1 cellular context compared by ENCODE assay signal in genomic region chr1:51249445-51249844, GRCh38.
A peak's percentile ranks its signal among the peaks of the same experiment; 100 is the strongest.
TF ChIP-seq lines count a peak whose summit lies in the region.

No MANE protein-coding gene starts in this region.

TF ChIP-seq in HepG2, 621 proteins besides CTCF, POLR2A, EP300 and RAD21 (continued from another document):
- no peak for TF ChIP-seq ZNF646 (CRISPR knock-in tag; IDR thresholded peaks at IDR 0.05)
- TF ChIP-seq ISX (CRISPR knock-in tag; conservative IDR thresholded peaks at IDR 0.05) = no peak
- TF ChIP-seq ZBTB37 (CRISPR knock-in tag; IDR thresholded peaks at IDR 0.05) = no peak
- TF ChIP-seq ZNF160 (CRISPR knock-in tag; IDR thresholded peaks at IDR 0.05) = no peak
- TF ChIP-seq MTERF4 (CRISPR knock-in tag; IDR thresholded peaks at IDR 0.05) = no peak
- no peak for TF ChIP-seq NCOA5 (CRISPR knock-in tag; IDR thresholded peaks at IDR 0.05)
- TF ChIP-seq ZNF382 (CRISPR knock-in tag; IDR thresholded peaks at IDR 0.05; ENCODE audit: borderline replicate concordance) = no peak
- TF ChIP-seq SRSF1 (optimal IDR thresholded peaks at IDR 0.05; ENCODE audit: low read depth, low read length) = no peak
- 0 out of 2 replicates have a peak, but pooled peaks have one; percentile 69 for TF ChIP-seq ZNF3 (CRISPR knock-in tag; IDR thresholded peaks at IDR 0.05)
- no peak for TF ChIP-seq ZNF609 (CRISPR knock-in tag; IDR thresholded peaks at IDR 0.05; ENCODE audit: borderline replicate concordance)
- TF ChIP-seq CEBPB (IDR thresholded peaks at IDR 0.05; ENCODE audit: borderline replicate concordance, low read depth, low read length) = peak; percentile 55; the same call in 1 of the 2 replicates
- no peak for TF ChIP-seq ARNT (IDR thresholded peaks at IDR 0.05)
- TF ChIP-seq CEBPG (CRISPR knock-in tag; IDR thresholded peaks at IDR 0.05) = 0 out of 2 replicates have a peak, but pooled peaks have one; percentile 18
- TF ChIP-seq SALL2 (CRISPR knock-in tag; IDR thresholded peaks at IDR 0.05) = no peak
- TF ChIP-seq PITX1 (CRISPR knock-in tag; IDR thresholded peaks at IDR 0.05) = no peak
- TF ChIP-seq ZNF263 (CRISPR knock-in tag; IDR thresholded peaks at IDR 0.05) = no peak
- TF ChIP-seq ETV5 (CRISPR knock-in tag; IDR thresholded peaks at IDR 0.05; ENCODE audit: borderline replicate concordance) = no peak
- TF ChIP-seq FOXP4 (CRISPR knock-in tag; IDR thresholded peaks at IDR 0.05) = no peak
